In the genomic region with DNA sequence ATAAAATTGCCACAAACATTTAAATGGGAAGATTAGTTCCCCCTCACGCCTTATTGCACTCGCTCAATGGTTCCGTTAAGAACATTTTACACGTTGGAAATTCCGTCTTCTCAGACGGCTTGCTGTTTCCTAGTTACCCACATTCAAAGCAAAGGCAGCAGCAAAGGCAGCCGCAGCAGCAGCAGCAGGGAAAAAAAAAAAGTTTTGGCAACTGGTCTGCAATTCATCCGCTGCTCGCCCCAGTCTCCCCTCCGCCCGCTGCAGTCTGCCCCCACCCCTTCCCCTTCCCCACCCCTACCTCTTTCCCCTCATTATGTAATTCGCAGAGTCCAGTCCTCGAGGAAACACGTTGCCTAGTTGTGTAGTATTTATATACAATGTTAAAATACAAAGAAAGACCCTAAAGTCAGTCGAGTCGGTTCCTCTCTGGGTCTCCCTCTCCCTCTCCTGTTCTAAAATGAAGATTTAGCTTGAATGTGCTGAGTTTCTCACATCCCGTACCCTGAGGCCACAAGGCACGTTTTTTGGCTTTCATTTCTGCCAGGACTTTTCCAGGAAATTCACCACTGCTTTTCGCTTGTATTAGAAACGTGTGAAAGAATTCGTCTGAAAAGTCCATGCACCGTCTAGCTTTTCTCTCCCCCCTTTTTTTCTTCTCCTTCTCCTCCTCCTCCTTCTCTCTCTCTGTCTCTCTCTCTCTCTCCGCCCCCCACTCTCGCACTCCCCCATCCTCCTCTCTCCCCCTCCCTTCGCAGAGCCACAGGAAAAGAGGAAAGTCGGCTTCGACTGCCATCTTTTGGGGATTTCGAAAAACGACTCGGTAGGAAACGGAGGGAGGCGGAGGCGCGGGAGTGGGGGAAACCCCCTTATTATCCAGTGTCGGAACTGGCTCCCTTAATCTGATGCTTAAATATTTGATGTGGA, we compare ENCODE assay signal across 9 cellular contexts.
A peak's percentile ranks its signal among the peaks of the same experiment; 100 is the strongest.
DNase-seq lines count a peak whose midpoint lies in the region; ATAC-seq, FAIRE-seq and TF ChIP-seq lines count a peak whose summit lies in the region.
"Had no signal": no experiment of that assay in that cellular context is flagged by ENCODE, and none has a peak within 500 bp of the region (broad histone marks: within the 10 kb centered on the region; RNA-seq: fewer than 3 reads in every experiment).

No MANE protein-coding gene starts in this region.

- H3K36me3 ChIP-seq in HUES64 (ENCODE audit: insufficient read depth, low read length) (no peaks in the 10 kb centered on the region), OCI-LY1 (ENCODE audit: insufficient read depth, low read length) (no peaks in the 10 kb centered on the region), HepG2 (replicated peaks in 1 of 2; ENCODE audit: control insufficient read depth in 1 of 2, insufficient read depth in 2 of 2, low read length in 2 of 2) (no peaks in the 10 kb centered on the region)

- H4K20me1 ChIP-seq in OCI-LY1 (ENCODE audit: insufficient read depth, low read length), result no peaks in the 10 kb centered on the region
- peaks cover 4% of the 10 kb centered on the region; the same call in 1 of the 2 replicates for H4K20me1 ChIP-seq in HepG2 (ENCODE audit: insufficient read depth, low read length)

- H3K79me2 ChIP-seq in OCI-LY1 (ENCODE audit: insufficient read depth, low read length) (no peaks in the 10 kb centered on the region), HepG2 (ENCODE audit: insufficient read depth, low read length) (no peaks in the 10 kb centered on the region)

- no peak overlapping the region; the same call in 1 of the 2 replicates for H3K9ac ChIP-seq in HUES64 (ENCODE audit: low read depth, low read length)
- H3K9ac ChIP-seq in OCI-LY1 (ENCODE audit: low read length), result no peak overlapping the region
- peak overlapping the region; percentile 31; the same call in 1 of the 2 replicates for H3K9ac ChIP-seq in HepG2 (ENCODE audit: insufficient read depth, low read depth, low read length)

- no peaks in the 10 kb centered on the region for H3K9me3 Mint-ChIP-seq in stimulated activated naive CD8-positive, alpha-beta T cell treated with anti-CD3 and anti-CD28 coated beads, Interleukin-15, Interleukin-2, amounts not matched to agents 100 ng/mL and 50 ng/mL, for 24 hours

- H3K4me1 ChIP-seq in HUES64 (ENCODE audit: insufficient read depth, low read length), result peaks cover 44% of the 10 kb centered on the region
- peaks cover 50% of the 10 kb centered on the region for H3K4me1 ChIP-seq in OCI-LY1 (ENCODE audit: insufficient read depth, low read length, severe bottlenecking)
- H3K4me1 ChIP-seq in HepG2 (ENCODE audit: insufficient read depth, low read length), result peaks cover 36% of the 10 kb centered on the region

- in situ Hi-C loops in HepG2 (cut with HindIII; ENCODE audit: extremely low pct_ligation_motif_present, low pct_unique_long_range_greater_than_20kb), result loop anchor here (5.0 to 25.0 kb wide), 4 partner anchors 143 to 1262 kb away; no protein-coding TSS in a partner anchor

- H3K4me3 ChIP-seq in HUES64 (ENCODE audit: low read length) (peak overlapping the region; percentile 62), OCI-LY1 (ENCODE audit: low read depth, low read length, poor library complexity, severe bottlenecking) (peak overlapping the region; percentile 26), HepG2 (replicated peaks in 1 of 3; ENCODE audit: insufficient read depth in 1 of 3, low read depth in 2 of 3, low read length in 3 of 3) (peak overlapping the region; percentile 53 to 70 (median 62))

- peaks cover 58% of the 10 kb centered on the region for H3K27me3 Mint-ChIP-seq in stimulated activated naive CD8-positive, alpha-beta T cell treated with anti-CD3 and anti-CD28 coated beads, Interleukin-15, Interleukin-2, amounts not matched to agents 100 ng/mL and 50 ng/mL, for 24 hours

- no peak overlapping the region for H2AFZ ChIP-seq in OCI-LY1 (ENCODE audit: low read length)
- peak overlapping the region; percentile 64 for H2AFZ ChIP-seq in HepG2 (ENCODE audit: low read length)

- CTCF ChIA-PET in HepG2 (lab: Yijun Ruan, JAX; ENCODE audit: low intra/inter-chr PET ratio, low total read pairs), result interaction anchor here (3.0 kb wide), 1 partner anchor 145 kb away, joined by 23 read pairs; no protein-coding TSS in a partner anchor

- H3K9me2 ChIP-seq in OCI-LY1 (ENCODE audit: low read depth, low read length), result no peaks in the 10 kb centered on the region

- peak; percentile 59 for TF ChIP-seq RAD21 in HepG2 (CRISPR knock-in tag; IDR thresholded peaks at IDR 0.05)

- H3K4me3 Mint-ChIP-seq in stimulated activated naive CD8-positive, alpha-beta T cell treated with anti-CD3 and anti-CD28 coated beads, Interleukin-15, Interleukin-2, amounts not matched to agents 100 ng/mL and 50 ng/mL, for 24 hours, result peak overlapping the region; percentile 70

- peak overlapping the region; percentile 75 for H3K4me2 ChIP-seq in OCI-LY1 (ENCODE audit: low read length)
- H3K4me2 ChIP-seq in HepG2 (ENCODE audit: low read depth, low read length), result peak overlapping the region; percentile 93

- H3K27ac ChIP-seq in C4-2B, result no peak overlapping the region
- no peak overlapping the region; the same call in 1 of the 2 replicates for H3K27ac ChIP-seq in HUES64 (ENCODE audit: low read depth, low read length)
- no peak overlapping the region for H3K27ac ChIP-seq in OCI-LY1 (ENCODE audit: low read depth, low read length, poor library complexity, severe bottlenecking)
- H3K27ac ChIP-seq in HepG2 (ENCODE audit: extremely low read length, insufficient read depth, low read length), result no peak overlapping the region

- H3K27me3 ChIP-seq in HUES64 (ENCODE audit: insufficient read depth, low read length) (peaks cover 49% of the 10 kb centered on the region), OCI-LY1 (ENCODE audit: insufficient read depth, low read length) (no peaks in the 10 kb centered on the region), HepG2 (ENCODE audit: control insufficient read depth in 1 of 2, insufficient read depth in 2 of 2, low read length in 2 of 2) (peaks cover 20 to 45% of the 10 kb centered on the region in 2 experiments)

- H3F3A ChIP-seq in OCI-LY1 (ENCODE audit: insufficient read depth, low read length), result no peaks in the 10 kb centered on the region

- H3K9me3 ChIP-seq in HUES64 (ENCODE audit: insufficient read depth, low read depth, low read length), result no peaks in the 10 kb centered on the region
- H3K9me3 ChIP-seq in OCI-LY1 (ENCODE audit: low read length), result no peaks in the 10 kb centered on the region
- H3K9me3 ChIP-seq in HepG2 (ENCODE audit: low read length), result no peaks in the 10 kb centered on the region

- TF ChIP-seq POLR2A in HepG2 (IDR thresholded peaks at IDR 0.05; ENCODE audit: insufficient read depth in 1 of 2, low read depth in 2 of 2, low read length in 2 of 2), result no peak

- WGBS in HUES64, result under 1% methylated on average over 31 of the region's 35 CpGs
- WGBS in HepG2 (ENCODE audit: low lambda C conversion rate), result 4% methylated on average over 35 of the region's 35 CpGs

- TF ChIP-seq CTCF in C4-2B (conservative IDR thresholded peaks at IDR 0.05) (peak; percentile 67), OCI-LY1 (IDR thresholded peaks at IDR 0.05; ENCODE audit: low read length) (no peak), HepG2 (CRISPR knock-in tag; IDR thresholded peaks at IDR 0.05) (peak; percentile 86)

- ATAC-seq in HepG2, result peak; percentile 61
- ATAC-seq in HG03442 (IDR thresholded peaks at IDR 0.05; ENCODE audit: unreplicated experiment), result no peak
- ATAC-seq in HG02973 (IDR thresholded peaks at IDR 0.05; ENCODE audit: unreplicated experiment), result no peak
- ATAC-seq: HCT116 had no signal

- BruUV-seq in HepG2 (replicated peaks; lab: Mats Ljungman, UMichigan), result no TSS peak

- TF ChIP-seq EP300 in HepG2 (IDR thresholded peaks at IDR 0.05; ENCODE audit: low read depth in 2 of 2, low read length in 2 of 2), result no peak
- TF ChIP-seq EP300 in HepG2 (CRISPR knock-in tag; IDR thresholded peaks at IDR 0.05; ENCODE audit: borderline replicate concordance), result no peak

- DNase-seq in dermis microvascular lymphatic vessel endothelial cell (ENCODE audit: low read depth in 2 of 2), result peak; percentile 61 to 62
- peak; percentile 57 for DNase-seq in HepG2 (ENCODE audit: low spot score)

- H3K4me1 Mint-ChIP-seq in stimulated activated naive CD8-positive, alpha-beta T cell treated with anti-CD3 and anti-CD28 coated beads, Interleukin-15, Interleukin-2, amounts not matched to agents 100 ng/mL and 50 ng/mL, for 24 hours (ENCODE audit: low read depth), result peaks cover 12% of the 10 kb centered on the region

- FAIRE-seq in HepG2 (lab: Jason Lieb, UNC), result peak; percentile 69

- intact Hi-C loops in HepG2 (cut with micrococcal nuclease; ENCODE audit: unreplicated experiment), result loop anchor here (1.0 to 2.0 kb wide), 4 partner anchors 140 to 934 kb away; a partner anchor contains a TSS

- POLR2A ChIA-PET in HepG2 (lab: Yijun Ruan, JAX), result no interaction called here

- no peaks in the 10 kb centered on the region for H3K36me3 Mint-ChIP-seq in stimulated activated naive CD8-positive, alpha-beta T cell treated with anti-CD3 and anti-CD28 coated beads, Interleukin-15, Interleukin-2, amounts not matched to agents 100 ng/mL and 50 ng/mL, for 24 hours (ENCODE audit: low read depth)

- H3K27ac Mint-ChIP-seq in stimulated activated naive CD8-positive, alpha-beta T cell treated with anti-CD3 and anti-CD28 coated beads, Interleukin-15, Interleukin-2, amounts not matched to agents 100 ng/mL and 50 ng/mL, for 24 hours, result no peak overlapping the region

TF ChIP-seq in HepG2, 621 proteins besides CTCF, POLR2A, EP300 and RAD21 (continues in another document):
- no peak for TF ChIP-seq KAT7 (CRISPR knock-in tag; IDR thresholded peaks at IDR 0.05; ENCODE audit: borderline replicate concordance)
- no peak for TF ChIP-seq ZNF552 (CRISPR knock-in tag; IDR thresholded peaks at IDR 0.05; ENCODE audit: borderline replicate concordance)
- peak; percentile 22; the same call in 1 of the 2 replicates for TF ChIP-seq SAP130 (CRISPR knock-in tag; IDR thresholded peaks at IDR 0.05; ENCODE audit: low read depth)
